In genomic region chr3:161220850-161221753, GRCh38 we compare ENCODE assay signal across 8 cellular contexts. TPM values are rescaled to one million over a fixed set of nuclear protein-coding genes. Genes with fewer than 3 reads are reported as not detected.
DNase-seq lines count a peak whose midpoint lies in the region; ATAC-seq and TF ChIP-seq lines count a peak whose summit lies in the region.

TSS of gene NMD3 (plus strand) at chr3:161221311. CDS start at chr3:161222014, 703 bp downstream.

- peaks cover 22% of the 10 kb centered on the region for H3K4me1 ChIP-seq in osteoblast (ENCODE audit: insufficient read depth, low read length)
- peaks cover 29 to 37% of the 10 kb centered on the region in 2 donors for H3K4me1 ChIP-seq in thoracic aorta (ENCODE audit: control insufficient read depth in 1 of 2, low read depth in 2 of 2)

- peak within 1 kb of the TSS; percentile 92 for H3K27ac Mint-ChIP-seq in activated naive CD4-positive, alpha-beta T cell treated with anti-CD3 and anti-CD28 coated beads, Interleukin-2, amount 50 U/mL, for 72 hours

- H3K9me3 ChIP-seq in osteoblast (ENCODE audit: low read depth, low read length) (no peaks in the 10 kb centered on the region), thoracic aorta (no peaks in the 10 kb centered on the region)

- H3K36me3 Mint-ChIP-seq in activated naive CD4-positive, alpha-beta T cell treated with anti-CD3 and anti-CD28 coated beads, Interleukin-2, amount 50 U/mL, for 72 hours: peaks cover 7 to 28% of the 10 kb centered on the region in 2 donors

- TF ChIP-seq CTCF in GM06990 (IDR thresholded peaks at IDR 0.05; ENCODE audit: insufficient read depth, low read length, poor library complexity, severe bottlenecking): no peak
- no peak for TF ChIP-seq CTCF in osteoblast (IDR thresholded peaks at IDR 0.05; ENCODE audit: extremely low read depth, low read depth, low read length)
- no peak for TF ChIP-seq CTCF in thoracic aorta (IDR thresholded peaks at IDR 0.05)

- peaks cover 49% of the 10 kb centered on the region for H3K79me2 ChIP-seq in osteoblast (ENCODE audit: insufficient read depth, low read length)

- H4K20me1 ChIP-seq in osteoblast (ENCODE audit: insufficient read depth, low read length): peaks cover 22% of the 10 kb centered on the region

- peak within 1 kb of the TSS; percentile 90 for H3K27ac ChIP-seq in osteoblast (ENCODE audit: low read depth, low read length)
- H3K27ac ChIP-seq in thoracic aorta: peak within 1 kb of the TSS; percentile 93

- ATAC-seq in HG02588 (IDR thresholded peaks at IDR 0.05; ENCODE audit: unreplicated experiment) (peak; percentile 98), thoracic aorta (ENCODE audit: insufficient number of reproducible peaks, low FRiP score, low read depth) (peak; percentile 97)
- ATAC-seq in activated naive CD4-positive, alpha-beta T cell treated with anti-CD3 and anti-CD28 coated beads, Interleukin-2, amount 50 U/mL, for 72 hours: peak; percentile 99

- H3K4me2 ChIP-seq in osteoblast (ENCODE audit: insufficient read depth, low read length): peak within 1 kb of the TSS; percentile 84

- peak; percentile 90 for DNase-seq in GM06990 (ENCODE audit: extremely low read depth, insufficient read length)
- DNase-seq in NCI-H1092 (lab: John Stamatoyannopoulos, UW): peak; percentile 94
- DNase-seq in SKM-1 (lab: John Stamatoyannopoulos, UW; ENCODE audit: unreplicated experiment): peak; percentile 78
- DNase-seq in activated naive CD4-positive, alpha-beta T cell treated with anti-CD3 and anti-CD28 coated beads, Interleukin-2, amount 50 U/mL, for 72 hours (ENCODE audit: low spot score in 2 of 2): peak; percentile 92
- peak; percentile 91 for DNase-seq in glomerular visceral epithelial cell (ENCODE audit: extremely low spot score)
- DNase-seq in osteoblast (ENCODE audit: insufficient read length, low spot score, missing footprints): peak; percentile 97
- DNase-seq in thoracic aorta (ENCODE audit: low spot score): peak; percentile 80

- no peaks in the 10 kb centered on the region for H3K27me3 ChIP-seq in GM06990 (replicated peaks; ENCODE audit: control insufficient read depth, insufficient read depth, low read length)
- no peaks in the 10 kb centered on the region for H3K27me3 ChIP-seq in osteoblast (ENCODE audit: insufficient read depth, low read length)
- no peaks in the 10 kb centered on the region for H3K27me3 ChIP-seq in thoracic aorta (replicated peaks; ENCODE audit: insufficient read depth)

- no peaks in the 10 kb centered on the region; the same call in 1 of the 2 replicates for H3K36me3 ChIP-seq in GM06990 (ENCODE audit: control insufficient read depth, insufficient read depth, low read length)
- peaks cover 10% of the 10 kb centered on the region for H3K36me3 ChIP-seq in osteoblast (ENCODE audit: insufficient read depth, low read length)
- H3K36me3 ChIP-seq in thoracic aorta: no peaks in the 10 kb centered on the region

- no peaks in the 10 kb centered on the region for H3K9me3 Mint-ChIP-seq in activated naive CD4-positive, alpha-beta T cell treated with anti-CD3 and anti-CD28 coated beads, Interleukin-2, amount 50 U/mL, for 72 hours

- peak within 1 kb of the TSS; percentile 75 for H2AFZ ChIP-seq in osteoblast (ENCODE audit: low read length)

- H3K4me3 ChIP-seq in GM06990 (replicated peaks; ENCODE audit: low read depth, low read length) (peak within 1 kb of the TSS; percentile 98), osteoblast (ENCODE audit: insufficient read depth, low read length) (peak within 1 kb of the TSS; percentile 86), thoracic aorta (peak within 1 kb of the TSS; percentile 94)

RNA-seq across cellular contexts. Expression of gene NMD3, which starts in this region (rescaled TPM):
- total RNA-seq in activated naive CD4-positive, alpha-beta T cell treated with anti-CD3 and anti-CD28 coated beads, Interleukin-2, amount 50 U/mL, for 72 hours: 10 to 100 TPM; 60.1 to 63.1 TPM
- total RNA-seq in osteoblast (94.6 and 118 TPM in 2 replicates), thoracic aorta (10 to 100 TPM; 41.2 to 48.8 TPM)

Comparison
In these comparisons a context has a peak if more than half of its experiments do, and no peak if none do; other contexts are left out.
1. Peak in every context shown above with its lines: DNase-seq, ATAC-seq, H3K4me3 ChIP-seq and H3K27ac ChIP-seq.